Comparison of ENCODE assay signal across 12 cellular contexts in the genomic region with DNA sequence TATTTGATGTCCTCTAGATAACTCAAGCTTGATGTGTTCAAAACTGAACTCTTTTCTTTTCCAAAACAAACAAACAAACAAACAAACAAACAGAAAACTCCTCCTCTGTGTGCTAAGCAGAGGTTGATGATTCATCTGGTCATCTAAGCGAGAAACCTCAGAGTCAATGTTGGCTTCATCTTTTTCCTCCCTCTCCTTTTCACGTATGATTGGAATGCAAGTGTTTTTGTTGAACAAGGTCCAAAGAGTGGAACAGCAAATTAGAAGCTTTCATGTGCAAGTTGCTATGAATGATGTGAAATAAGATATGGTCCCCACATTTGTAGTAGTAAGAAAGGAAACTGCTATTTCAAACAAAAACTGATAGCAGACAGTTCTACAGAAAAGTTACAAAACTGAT. TPM values are rescaled to one million over a fixed set of nuclear protein-coding genes. Genes with fewer than 3 reads are reported as not detected.
DNase-seq lines count a peak whose midpoint lies in the region; FAIRE-seq and TF ChIP-seq lines count a peak whose summit lies in the region.
"Had no signal": no experiment of that assay in that cellular context is flagged by ENCODE, and none has a peak within 500 bp of the region (broad histone marks: within the 10 kb centered on the region; RNA-seq: fewer than 3 reads in every experiment).

No MANE protein-coding gene starts in this region.

- H3K27ac Mint-ChIP-seq in nephron: peak overlapping the region; percentile 19 to 89 (median 52)
- H3K27ac Mint-ChIP-seq: endodermal cell had no signal

- DNase-seq in BJ (ENCODE audit: low read depth) (peak; percentile 92), M059J (ENCODE audit: low read depth) (peak; percentile 95), bronchial epithelial cell (ENCODE audit: low read depth) (peak; percentile 22), UCSD-AML1 (lab: John Stamatoyannopoulos, UW; ENCODE audit: unreplicated experiment) (no peak), GM19239 (ENCODE audit: insufficient read length, low spot score) (no peak), hippocampal formation (lab: John Stamatoyannopoulos, UW) (no peak)
- no peak for DNase-seq in NK-92 treated with Interleukin-12 subunit alpha and Interleukin-12 subunit beta, amount 100 ng/mL, for 24 hours (lab: John Stamatoyannopoulos, UW)
- DNase-seq: activated CD8-positive, alpha-beta memory T cell treated with anti-CD3 and anti-CD28 coated beads, Interleukin-2, amount 50 U/mL, for 4 hours; adrenal gland; endodermal cell had no signal

- H3K27me3 Mint-ChIP-seq in nephron (ENCODE audit: low read depth): peaks cover 7% of the 10 kb centered on the region

- POLR2A ChIA-PET in BJ (lab: Charles Lee): interaction anchor here (0.5 kb wide), 1 partner anchor 25 kb away, joined by 3 read pairs; no protein-coding TSS in a partner anchor

- CTCF ChIA-PET in BJ (lab: Yijun Ruan, JAX): interaction anchor here (0.8 kb wide), 1 partner anchor 77 kb away, joined by 4 read pairs; no protein-coding TSS in a partner anchor

- TF ChIP-seq CTCF in BJ (IDR thresholded peaks at IDR 0.05; ENCODE audit: insufficient read depth, low read depth, low read length) (no peak), bronchial epithelial cell (IDR thresholded peaks at IDR 0.05; ENCODE audit: insufficient read depth, low read length, severe bottlenecking) (no peak), nephron (IDR thresholded peaks at IDR 0.05; ENCODE audit: unreplicated experiment in 3 of 3) (no peak)

- FAIRE-seq in bronchial epithelial cell (lab: Jason Lieb, UNC): no peak
- FAIRE-seq in GM19239 (lab: Jason Lieb, UNC): no peak
- FAIRE-seq: TTC549 had no signal

- peaks cover 5% of the 10 kb centered on the region for H3K9me3 Mint-ChIP-seq in nephron
- H3K9me3 Mint-ChIP-seq: endodermal cell had no signal

- no peaks in the 10 kb centered on the region for H3K36me3 Mint-ChIP-seq in nephron (ENCODE audit: low read depth)

- H3K4me3 ChIP-seq in BJ (ENCODE audit: low read depth, low read length): no peak overlapping the region
- no peak overlapping the region for H3K4me3 ChIP-seq in bronchial epithelial cell (ENCODE audit: low read depth, low read length)
- H3K4me3 ChIP-seq: adrenal gland had no signal

- H3K27me3 ChIP-seq in BJ (ENCODE audit: control insufficient read depth, insufficient read depth, low read length): no peaks in the 10 kb centered on the region
- no peaks in the 10 kb centered on the region for H3K27me3 ChIP-seq in bronchial epithelial cell (ENCODE audit: control insufficient read depth, insufficient read depth, low read length)

- peak overlapping the region in 2 of 3 experiments; percentile 2 to 12 for H3K4me3 Mint-ChIP-seq in nephron
- H3K4me3 Mint-ChIP-seq: endodermal cell had no signal

- H3K4me1 Mint-ChIP-seq in nephron: peaks cover 14% of the 10 kb centered on the region
- H3K4me1 Mint-ChIP-seq: endodermal cell had no signal

- H3K36me3 ChIP-seq in BJ (ENCODE audit: control insufficient read depth, insufficient read depth, low read length): no peaks in the 10 kb centered on the region
- H3K36me3 ChIP-seq in bronchial epithelial cell (ENCODE audit: control insufficient read depth, insufficient read depth, low read length): no peaks in the 10 kb centered on the region
- H3K36me3 ChIP-seq: adrenal gland had no signal

RNA-seq across cellular contexts. Expression of a gene that starts 52.5 kb away (rescaled TPM):
- 2.8 and 3.7 TPM in 2 replicates for polyA plus RNA-seq in BJ (2011; rRNA removed)
- 2.3 and 2.4 TPM in 2 replicates for polyA minus RNA-seq in BJ (2011; rRNA and poly(A)+ RNA removed)
- total RNA-seq in M059J (2014; rRNA removed; shearing (Covaris generic)): 0.42 TPM in 1 of 2 replicates, not detected in the other
- not detected in 2 replicates for total RNA-seq in bronchial epithelial cell
- total RNA-seq: endodermal cell had no signal

Comparison
In these comparisons a context has a peak if more than half of its experiments do, and no peak if none do; other contexts are left out.
1. DNase-seq: peak in BJ (single experiment), M059J (single experiment) and bronchial epithelial cell (single experiment); none in NK-92 treated with Interleukin-12 subunit alpha and Interleukin-12 subunit beta, amount 100 ng/mL, for 24 hours (single experiment), UCSD-AML1 (single experiment), GM19239 (single experiment) and hippocampal formation (0 of 2).